20 cellular contexts compared by ENCODE assay signal in genomic region chr2:121796239-121796638, GRCh38. TPM values are rescaled to one million over a fixed set of nuclear protein-coding genes. Genes with fewer than 3 reads are reported as not detected.
A peak's percentile ranks its signal among the peaks of the same experiment; 100 is the strongest.
DNase-seq lines count a peak whose midpoint lies in the region; ATAC-seq and TF ChIP-seq lines count a peak whose summit lies in the region.
"Had no signal": no experiment of that assay in that cellular context is flagged by ENCODE, and none has a peak within 500 bp of the region (broad histone marks: within the 10 kb centered on the region; RNA-seq: fewer than 3 reads in every experiment).

No MANE protein-coding gene starts in this region.

- intact Hi-C loops in right cardiac atrium (cut with DNase I) = no loop called here

- H3K36me3 Mint-ChIP-seq in naive thymus-derived CD8-positive, alpha-beta T cell = no peaks in the 10 kb centered on the region
- no peaks in the 10 kb centered on the region for H3K36me3 Mint-ChIP-seq in mesothelial cell of epicardium
- H3K36me3 Mint-ChIP-seq: natural killer cell had no signal

- POLR2A ChIA-PET in naive thymus-derived CD8-positive, alpha-beta T cell (lab: Charles Lee) = no interaction called here

- ATAC-seq in GM18498 (IDR thresholded peaks at IDR 0.05; ENCODE audit: unreplicated experiment) (peak; percentile 55), GM19395 (IDR thresholded peaks at IDR 0.05; ENCODE audit: unreplicated experiment) (peak; percentile 92), HG02588 (IDR thresholded peaks at IDR 0.05; ENCODE audit: unreplicated experiment) (peak; percentile 63), HG03457 (IDR thresholded peaks at IDR 0.05; ENCODE audit: unreplicated experiment) (peak; percentile 83), right cardiac atrium (no peak)
- no peak for ATAC-seq in naive thymus-derived CD8-positive, alpha-beta T cell
- ATAC-seq: activated CD8-positive, alpha-beta T cell treated with anti-CD3 and anti-CD28 coated beads for 36 hours; left cardiac atrium; natural killer cell; pancreas had no signal

- no peak overlapping the region for H3K27ac Mint-ChIP-seq in naive thymus-derived CD8-positive, alpha-beta T cell
- H3K27ac Mint-ChIP-seq in mesothelial cell of epicardium = no peak overlapping the region
- H3K27ac Mint-ChIP-seq: activated B cell treated with CpG ODN at 0.5 μM for 24 hours; activated CD8-positive, alpha-beta T cell treated with anti-CD3 and anti-CD28 coated beads for 36 hours; activated T-cell treated with anti-CD3 and anti-CD28 coated beads, Interleukin-2, amount 50 U/mL, for 24 hours; natural killer cell had no signal

- no peaks in the 10 kb centered on the region for H3K4me1 Mint-ChIP-seq in naive thymus-derived CD8-positive, alpha-beta T cell
- H3K4me1 Mint-ChIP-seq in mesothelial cell of epicardium = peaks cover 3% of the 10 kb centered on the region
- H3K4me1 Mint-ChIP-seq: activated B cell treated with CpG ODN at 0.5 μM for 24 hours, natural killer cell had no signal

- H3K27me3 ChIP-seq in right cardiac atrium (ENCODE audit: control insufficient read depth, insufficient read depth) = no peaks in the 10 kb centered on the region

- no peak for DNase-seq in naive thymus-derived CD8-positive, alpha-beta T cell
- DNase-seq in mesothelial cell of epicardium (ENCODE audit: low spot score in 2 of 2, unreplicated experiment in 2 of 2) (no peak), right cardiac atrium (no peak)
- no peak for DNase-seq in stimulated activated naive CD4-positive, alpha-beta T cell treated with Interleukin-2 at 50 U/mL for 16 hours (lab: John Stamatoyannopoulos, UW)
- DNase-seq: activated B cell treated with CpG ODN at 0.5 μM for 24 hours; activated CD8-positive, alpha-beta T cell treated with anti-CD3 and anti-CD28 coated beads for 36 hours; activated naive CD4-positive, alpha-beta T cell treated with Interleukin-2 at 50 U/mL for 16 hours; activated T-cell treated with anti-CD3 and anti-CD28 coated beads, Interleukin-2, amount 50 U/mL, for 24 hours; amniotic stem cell; left cardiac atrium; mesendoderm; natural killer cell; NCI-H1105 treated with DMSO at 0.1 percent for 48 hours; NCI-H510A; pancreas had no signal

- H3K4me3 Mint-ChIP-seq in naive thymus-derived CD8-positive, alpha-beta T cell = no peak overlapping the region
- no peak overlapping the region for H3K4me3 Mint-ChIP-seq in mesothelial cell of epicardium
- H3K4me3 Mint-ChIP-seq: activated B cell treated with CpG ODN at 0.5 μM for 24 hours; activated CD8-positive, alpha-beta T cell treated with anti-CD3 and anti-CD28 coated beads for 36 hours; activated T-cell treated with anti-CD3 and anti-CD28 coated beads, Interleukin-2, amount 50 U/mL, for 24 hours; natural killer cell had no signal

- H3K9me3 ChIP-seq in right cardiac atrium (ENCODE audit: control insufficient read depth, low read length) = no peaks in the 10 kb centered on the region
- H3K9me3 ChIP-seq: pancreas had no signal

- no peaks in the 10 kb centered on the region for H3K4me1 ChIP-seq in right cardiac atrium (ENCODE audit: control insufficient read depth, insufficient read depth, low read length)
- H3K4me1 ChIP-seq: pancreas had no signal

- no peak for TF ChIP-seq CTCF in mesothelial cell of epicardium (IDR thresholded peaks at IDR 0.05; ENCODE audit: unreplicated experiment)

- H3K27me3 Mint-ChIP-seq in naive thymus-derived CD8-positive, alpha-beta T cell = peaks cover 8 to 34% (median 20%) of the 10 kb centered on the region in 5 donors
- H3K27me3 Mint-ChIP-seq in mesothelial cell of epicardium (ENCODE audit: low read depth) = peaks cover 14% of the 10 kb centered on the region
- H3K27me3 Mint-ChIP-seq: activated CD8-positive, alpha-beta T cell treated with anti-CD3 and anti-CD28 coated beads for 36 hours had no signal

- 91% methylated on average over 4 of the region's 4 CpGs for WGBS in right cardiac atrium

- H3K9me3 Mint-ChIP-seq in naive thymus-derived CD8-positive, alpha-beta T cell = peaks cover 0 to 16% (median 3%) of the 10 kb centered on the region in 9 donors
- no peaks in the 10 kb centered on the region for H3K9me3 Mint-ChIP-seq in mesothelial cell of epicardium
- H3K9me3 Mint-ChIP-seq: activated B cell treated with CpG ODN at 0.5 μM for 24 hours; activated T-cell treated with anti-CD3 and anti-CD28 coated beads, Interleukin-2, amount 50 U/mL, for 24 hours; natural killer cell had no signal

- H3K27ac ChIP-seq in right cardiac atrium (ENCODE audit: low read length) = no peak overlapping the region
- H3K27ac ChIP-seq: C4-2B, pancreas had no signal

- no peak overlapping the region for H3K4me3 ChIP-seq in right cardiac atrium (ENCODE audit: low read length)
- H3K4me3 ChIP-seq: pancreas had no signal

RNA-seq across cellular contexts. Expression of gene TSN, which starts 40.8 kb away (rescaled TPM):
- total RNA-seq in naive thymus-derived CD8-positive, alpha-beta T cell = 10 to 100 TPM; 62.4 to 65.3 TPM
- 10 to 100 TPM; 74.8 to 90.9 (median 79.2) TPM for polyA plus RNA-seq in naive thymus-derived CD8-positive, alpha-beta T cell
- 60.4 to 63.4 TPM (median 63.1 TPM) in 3 replicates for total RNA-seq in mesothelial cell of epicardium
- total RNA-seq in right cardiac atrium = 10 to 100 TPM; 40.5 to 43.7 (median 41.9) TPM
- 21.3 TPM for polyA plus RNA-seq in right cardiac atrium

RNA-seq across cellular contexts. Expression of gene NIFK, which starts 59.6 kb away (rescaled TPM):
- 10 to 100 TPM; 68.5 to 80.3 TPM for total RNA-seq in naive thymus-derived CD8-positive, alpha-beta T cell
- polyA plus RNA-seq in naive thymus-derived CD8-positive, alpha-beta T cell = 10 to 100 TPM; 62.8 to 88.6 (median 77.1) TPM
- total RNA-seq in mesothelial cell of epicardium = 46.6 to 54.2 TPM (median 50.7 TPM) in 3 replicates
- total RNA-seq in right cardiac atrium = 10 to 100 TPM; 19.4 to 26.4 (median 24.6) TPM
- polyA plus RNA-seq in right cardiac atrium = 17.9 TPM

Comparison
In these comparisons a context has a peak if more than half of its experiments do, and no peak if none do; other contexts are left out.
1. ATAC-seq: peak in GM18498 (single experiment), GM19395 (single experiment), HG02588 (single experiment) and HG03457 (single experiment); none in naive thymus-derived CD8-positive, alpha-beta T cell (0 of 2) and right cardiac atrium (0 of 2).